ENCODE assay signal across 1 cellular context in genomic region chr5:1091632-1092031, GRCh38.
A peak's percentile ranks its signal among the peaks of the same experiment; 100 is the strongest.
TF ChIP-seq lines count a peak whose summit lies in the region.

No MANE protein-coding gene starts in this region.

TF ChIP-seq in HepG2, 621 proteins besides CTCF, POLR2A, EP300 and RAD21 (continued from another document):
- TF ChIP-seq NR0B2 (CRISPR knock-in tag; IDR thresholded peaks at IDR 0.05), result no peak
- TF ChIP-seq RBFOX2 (IDR thresholded peaks at IDR 0.05; ENCODE audit: low read depth, low read length), result peak; percentile 53; the same call in 1 of the 2 replicates
- no peak for TF ChIP-seq ZBTB7B (CRISPR knock-in tag; IDR thresholded peaks at IDR 0.05)
- TF ChIP-seq ZNF83 (CRISPR knock-in tag; IDR thresholded peaks at IDR 0.05; ENCODE audit: borderline replicate concordance), result no peak
- no peak for TF ChIP-seq ZNF253 (CRISPR knock-in tag; IDR thresholded peaks at IDR 0.05; ENCODE audit: borderline replicate concordance)
- TF ChIP-seq ZSCAN20 (CRISPR knock-in tag; IDR thresholded peaks at IDR 0.05; ENCODE audit: borderline replicate concordance), result no peak
